ENCODE assay signal across 20 cellular contexts in the genomic region with DNA sequence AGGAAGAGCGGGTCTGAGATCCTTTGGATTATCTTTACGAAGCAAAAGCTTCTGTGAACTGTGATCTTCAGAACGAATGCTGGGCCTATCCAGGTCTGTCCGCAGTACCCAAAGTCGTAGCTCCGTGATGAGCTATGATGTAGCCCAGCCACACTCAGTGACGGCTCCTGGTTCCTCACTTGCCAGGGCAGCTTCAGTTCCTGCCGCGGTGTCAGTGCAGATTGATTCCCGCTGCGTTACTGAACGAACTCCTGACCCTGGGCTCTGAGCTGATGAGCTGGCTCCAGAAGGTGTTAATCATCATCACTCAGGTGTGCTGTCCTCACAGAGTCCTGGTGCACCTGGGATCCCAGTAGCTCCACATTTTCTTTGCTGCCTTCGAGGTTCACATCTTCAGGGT.
"Had no signal": no experiment of that assay in that cellular context is flagged by ENCODE, and none has a peak within 500 bp of the region (broad histone marks: within the 10 kb centered on the region; RNA-seq: fewer than 3 reads in every experiment).

No MANE protein-coding gene starts in this region.

- H3K9me3 Mint-ChIP-seq: activated CD4-positive, alpha-beta T cell treated with anti-CD3 and anti-CD28 coated beads, Interleukin-2, amount 10 ng/mL, durations not matched to agents 7 days and 5 days; natural killer cell; T-helper 1 cell treated with Interleukin-12 subunit alpha and Interleukin-12 subunit beta and Interleukin-4 antibody, amounts not matched to agents 30 μg/mL and 1 μg/mL, for 36 hours had no signal

- H2AFZ ChIP-seq: hepatocyte had no signal

- H3K27me3 Mint-ChIP-seq: activated CD4-positive, alpha-beta T cell treated with anti-CD3 and anti-CD28 coated beads, Interleukin-2, amount 10 ng/mL, durations not matched to agents 7 days and 5 days had no signal

- H3K4me3 Mint-ChIP-seq: activated CD4-positive, alpha-beta T cell treated with anti-CD3 and anti-CD28 coated beads, Interleukin-2, amount 10 ng/mL, durations not matched to agents 7 days and 5 days; natural killer cell; T-helper 1 cell treated with Interleukin-12 subunit alpha and Interleukin-12 subunit beta and Interleukin-4 antibody, amounts not matched to agents 30 μg/mL and 1 μg/mL, for 36 hours had no signal

- H3K36me3 ChIP-seq: adrenal gland, uterus had no signal

- H3K4me1 ChIP-seq: uterus had no signal

- DNase-seq: activated CD4-positive, alpha-beta T cell treated with anti-CD3 and anti-CD28 coated beads, Interleukin-2, amount 10 ng/mL, durations not matched to agents 7 days and 5 days; activated CD8-positive, alpha-beta memory T cell treated with anti-CD3 and anti-CD28 coated beads for 24 hours; activated CD8-positive, alpha-beta memory T cell treated with anti-CD3 and anti-CD28 coated beads, Interleukin-2, amount 50 U/mL, for 48 hours; activated effector memory CD4-positive, alpha-beta T cell treated with anti-CD3 and anti-CD28 coated beads, Interleukin-2, amount 50 U/mL, for 16 hours; activated T-cell treated with anti-CD3 and anti-CD28 coated beads, Interleukin-2, amount 50 U/mL, for 48 hours; adrenal gland; lower lobe of right lung; natural killer cell; retina; stimulated activated CD4-positive, alpha-beta T cell treated with anti-CD3 and anti-CD28 coated beads, Interleukin-2, amount 100 ng/mL, for 24 hours; stimulated activated naive CD8-positive, alpha-beta T cell treated with anti-CD3 and anti-CD28 coated beads, Interleukin-15, Interleukin-2, amounts not matched to agents 100 U/mL and 50 U/mL, for 24 hours; uterus had no signal

- FAIRE-seq: colon, endometrium had no signal

- H3K4me2 ChIP-seq: hepatocyte had no signal

- H3K27me3 ChIP-seq: adrenal gland, esophagus muscularis mucosa, hepatocyte, tibial nerve, uterus had no signal

- H3K27ac ChIP-seq: esophagus muscularis mucosa, hepatocyte, lower lobe of right lung, uterus had no signal

- H3K9me3 ChIP-seq: adrenal gland, esophagus muscularis mucosa, lower lobe of right lung, tibial nerve, uterus had no signal

- H3K4me3 ChIP-seq: adrenal gland, esophagus muscularis mucosa, hepatocyte, lower lobe of right lung, tibial nerve, uterus had no signal

- H3K36me3 Mint-ChIP-seq: natural killer cell had no signal

- H3K27ac Mint-ChIP-seq: activated CD4-positive, alpha-beta T cell treated with anti-CD3 and anti-CD28 coated beads, Interleukin-2, amount 10 ng/mL, durations not matched to agents 7 days and 5 days; natural killer cell; T-helper 1 cell treated with Interleukin-12 subunit alpha and Interleukin-12 subunit beta and Interleukin-4 antibody, amounts not matched to agents 30 μg/mL and 1 μg/mL, for 36 hours had no signal

- ATAC-seq: activated CD4-positive, CD25-positive, alpha-beta regulatory T cell treated with anti-CD3 and anti-CD28 coated beads, Interleukin-2, amount 50 U/mL, for 24 hours; activated naive CD4-positive, alpha-beta T cell treated with anti-CD3 and anti-CD28 coated beads, Interleukin-2, amount 50 U/mL, for 72 hours; lower lobe of right lung; natural killer cell; stimulated activated naive CD8-positive, alpha-beta T cell treated with anti-CD3 and anti-CD28 coated beads, Interleukin-15, Interleukin-2, amounts not matched to agents 100 U/mL and 50 U/mL, for 24 hours had no signal
